Comparison of ENCODE assay signal across 8 cellular contexts in the genomic region with DNA sequence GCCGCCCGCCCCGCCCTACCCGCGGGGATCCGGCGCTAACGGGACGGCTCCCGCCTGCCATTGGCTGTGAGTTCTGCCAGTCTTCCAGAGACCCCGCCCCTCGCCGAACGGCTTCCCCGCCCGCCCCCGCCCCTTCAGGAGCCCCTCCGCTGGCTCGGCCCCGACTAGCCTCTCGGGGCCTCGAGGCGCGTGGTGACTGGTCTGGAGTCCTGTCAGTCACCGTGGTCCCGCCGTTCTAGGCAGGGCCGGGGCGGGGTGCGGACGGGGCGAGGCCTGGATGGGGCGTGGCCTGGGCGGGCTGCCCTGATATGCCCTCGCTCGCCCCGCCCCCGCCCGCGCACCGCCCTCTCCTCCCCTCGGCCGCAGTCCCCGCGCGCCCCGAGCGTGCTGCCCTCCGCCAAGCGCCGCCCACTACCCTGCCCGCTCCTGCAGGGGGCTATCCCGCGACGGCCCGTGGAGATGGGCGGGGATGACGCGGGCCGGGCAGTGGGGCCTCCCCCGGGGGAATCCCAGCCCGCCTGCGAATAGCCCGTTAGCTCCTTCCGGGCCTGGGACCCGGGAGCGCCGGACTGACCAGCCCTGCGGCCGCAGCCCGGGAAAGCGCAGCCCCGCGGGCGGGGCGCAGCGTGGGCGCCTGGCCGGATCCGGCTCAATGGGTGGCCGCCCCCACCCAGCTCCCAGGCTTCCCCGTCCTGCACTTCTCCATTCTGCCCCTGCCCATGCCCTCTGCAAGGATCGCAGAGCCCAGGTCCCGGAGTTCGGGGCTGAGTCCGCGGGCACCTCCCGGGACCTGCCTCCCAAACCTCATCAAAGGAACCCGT. TPM values are rescaled to one million over a fixed set of nuclear protein-coding genes. Genes with fewer than 3 reads are reported as not detected.
DNase-seq lines count a peak whose midpoint lies in the region; ATAC-seq and TF ChIP-seq lines count a peak whose summit lies in the region.

No MANE protein-coding gene starts in this region.

- H3K27me3 ChIP-seq in osteoblast (ENCODE audit: insufficient read depth, low read length) (no peaks in the 10 kb centered on the region), testis (no peaks in the 10 kb centered on the region)

- no peak for TF ChIP-seq POLR2A in testis (IDR thresholded peaks at IDR 0.05)

- no peaks in the 10 kb centered on the region for H3K9me3 Mint-ChIP-seq in activated naive CD4-positive, alpha-beta T cell treated with anti-CD3 and anti-CD28 coated beads, Interleukin-2, amount 50 U/mL, for 24 hours

- peak overlapping the region; percentile 94 for H2AFZ ChIP-seq in osteoblast (ENCODE audit: low read length)

- TF ChIP-seq CTCF in GM10266 (IDR thresholded peaks at IDR 0.05; ENCODE audit: control insufficient read depth, insufficient read depth, low read depth, missing control alignments), result no peak
- TF ChIP-seq CTCF in osteoblast (IDR thresholded peaks at IDR 0.05; ENCODE audit: extremely low read depth, low read depth, low read length), result no peak
- peak in 2 of 3 experiments; percentile 5 to 34 for TF ChIP-seq CTCF in testis (IDR thresholded peaks at IDR 0.05)

- no peaks in the 10 kb centered on the region for H3K36me3 ChIP-seq in SK-N-MC (ENCODE audit: insufficient read depth, low read length)
- H3K36me3 ChIP-seq in osteoblast (ENCODE audit: insufficient read depth, low read length), result no peaks in the 10 kb centered on the region
- no peaks in the 10 kb centered on the region for H3K36me3 ChIP-seq in testis (ENCODE audit: low read depth, missing control alignments)

- DNase-seq in GM10266 (ENCODE audit: extremely low spot score), result peak; percentile 100
- DNase-seq in NCI-H1092 (lab: John Stamatoyannopoulos, UW), result peak; percentile 99
- no peak for DNase-seq in SK-N-MC (ENCODE audit: low read depth, low spot score)
- peak; percentile 99 for DNase-seq in glomerular visceral epithelial cell (ENCODE audit: extremely low spot score)
- peak; percentile 100 for DNase-seq in osteoblast (ENCODE audit: insufficient read length, low spot score, missing footprints)
- peak; percentile 100 for DNase-seq in testis

- 0% methylated on average over 4 to 41 of the region's 89 CpGs for WGBS in testis, 2 donors

- ATAC-seq in HG02623 (IDR thresholded peaks at IDR 0.05; ENCODE audit: unreplicated experiment), result peak; percentile 93

- peak overlapping the region; percentile 94 for H3K4me2 ChIP-seq in osteoblast (ENCODE audit: insufficient read depth, low read length)

- H4K20me1 ChIP-seq in osteoblast (ENCODE audit: insufficient read depth, low read length), result no peaks in the 10 kb centered on the region

- H3K27ac ChIP-seq in SK-N-MC, result no peak overlapping the region
- peak overlapping the region; percentile 32 for H3K27ac ChIP-seq in osteoblast (ENCODE audit: low read depth, low read length)
- H3K27ac ChIP-seq in testis, result peak overlapping the region; percentile 84 to 94

- H3K27me3 Mint-ChIP-seq in activated naive CD4-positive, alpha-beta T cell treated with anti-CD3 and anti-CD28 coated beads, Interleukin-2, amount 50 U/mL, for 24 hours, result peaks cover 1% of the 10 kb centered on the region

- peak overlapping the region; percentile 78 for H3K9ac ChIP-seq in SK-N-MC (ENCODE audit: insufficient read length)

- peak overlapping the region; percentile 91 for H3K27ac Mint-ChIP-seq in activated naive CD4-positive, alpha-beta T cell treated with anti-CD3 and anti-CD28 coated beads, Interleukin-2, amount 50 U/mL, for 24 hours

- peak overlapping the region; percentile 97 for H3K4me3 Mint-ChIP-seq in activated naive CD4-positive, alpha-beta T cell treated with anti-CD3 and anti-CD28 coated beads, Interleukin-2, amount 50 U/mL, for 24 hours

- H3K4me1 Mint-ChIP-seq in activated naive CD4-positive, alpha-beta T cell treated with anti-CD3 and anti-CD28 coated beads, Interleukin-2, amount 50 U/mL, for 24 hours, result peaks cover 18% of the 10 kb centered on the region

- intact Hi-C loops in testis (cut with DNase I; ENCODE audit: low total_unique reads), result no loop called here

- H3K36me3 Mint-ChIP-seq in activated naive CD4-positive, alpha-beta T cell treated with anti-CD3 and anti-CD28 coated beads, Interleukin-2, amount 50 U/mL, for 24 hours, result no peaks in the 10 kb centered on the region

- H3K9me3 ChIP-seq in SK-N-MC (ENCODE audit: low read depth, low read length), result no peaks in the 10 kb centered on the region
- H3K9me3 ChIP-seq in osteoblast (ENCODE audit: low read depth, low read length), result no peaks in the 10 kb centered on the region
- no peaks in the 10 kb centered on the region for H3K9me3 ChIP-seq in testis

- peaks cover 19% of the 10 kb centered on the region for H3K4me1 ChIP-seq in osteoblast (ENCODE audit: insufficient read depth, low read length)
- H3K4me1 ChIP-seq in testis, result peaks cover 3% of the 10 kb centered on the region

- H3K4me3 ChIP-seq in SK-N-MC (peak overlapping the region; percentile 94), osteoblast (ENCODE audit: insufficient read depth, low read length) (peak overlapping the region; percentile 98), testis (peak overlapping the region; percentile 68 to 96)

- H3K79me2 ChIP-seq in osteoblast (ENCODE audit: insufficient read depth, low read length), result peaks cover 21% of the 10 kb centered on the region

RNA-seq across cellular contexts. Expression of gene HIP1, which starts 0.4 kb away (rescaled TPM):
- 24.2 and 25.7 TPM in 2 replicates for total RNA-seq in osteoblast
- 10 to 100 TPM; 43.5 to 85.4 TPM for total RNA-seq in testis
- 68.0 TPM for polyA plus RNA-seq in testis (ENCODE audit: insufficient read depth, low read depth, low replicate concordance)

RNA-seq across cellular contexts. Expression of gene CCL26, which starts 32.8 kb away (rescaled TPM):
- total RNA-seq in osteoblast (1.1 and 1.5 TPM in 2 replicates), testis (1 to 10 TPM in 1 of 2 donors, not detected in 1; 1.1 TPM)
- 5.6 TPM for polyA plus RNA-seq in testis (ENCODE audit: insufficient read depth, low read depth, low replicate concordance)

Comparison
In these comparisons a context has a peak if more than half of its experiments do, and no peak if none do; other contexts are left out.
1. CTCF ChIP-seq: peak in testis (2 of 3); none in GM10266 (single experiment) and osteoblast (single experiment).
2. Peak in every context shown above with its lines, with median percentiles within 50 percentile points of each other: H3K4me3 ChIP-seq.